Comparison of ENCODE assay signal across 29 cellular contexts in genomic region chr3:172187511-172187910, GRCh38.
"Had no signal": no experiment of that assay in that cellular context is flagged by ENCODE, and none has a peak within 500 bp of the region (broad histone marks: within the 10 kb centered on the region; RNA-seq: fewer than 3 reads in every experiment).

No MANE protein-coding gene starts in this region.

- H3K27me3 ChIP-seq: ascending aorta, cardiac muscle cell had no signal

- H3K27ac Mint-ChIP-seq: activated CD4-positive, alpha-beta T cell treated with anti-CD3 and anti-CD28 coated beads, Interleukin-2, amount 10 ng/mL, durations not matched to agents 7 days and 5 days; activated CD8-positive, alpha-beta T cell treated with anti-CD3 and anti-CD28 coated beads, Interleukin-2, amount 10 ng/mL, durations not matched to agents 7 days and 5 days; activated naive CD4-positive, alpha-beta T cell treated with anti-CD3 and anti-CD28 coated beads, Interleukin-2, amount 50 U/mL, for 24 hours; activated naive CD8-positive, alpha-beta T cell treated with anti-CD3 and anti-CD28 coated beads, Interleukin-2, amount 10 ng/mL, durations not matched to agents 7 days and 5 days; activated T-cell treated with anti-CD3 and anti-CD28 coated beads, Interleukin-2, amount 50 U/mL, for 24 hours; activated T-helper 2 cell treated with anti-CD3 and anti-CD28 coated beads, Interferon-gamma antibody, Interleukin-2, Interleukin-4, amounts not matched to agents 10 μg/mL and 5 μg/mL and 100 μg/mL, durations not matched to agents 14 hours and 24 hours and 36 hours had no signal

- ATAC-seq: activated CD8-positive, alpha-beta T cell treated with anti-CD3 and anti-CD28 coated beads, Interleukin-2, amount 10 ng/mL, durations not matched to agents 7 days and 5 days; PC-3 had no signal

- H3K27me3 Mint-ChIP-seq: activated CD4-positive, alpha-beta T cell treated with anti-CD3 and anti-CD28 coated beads, Interleukin-2, amount 10 ng/mL, durations not matched to agents 7 days and 5 days; activated naive CD4-positive, alpha-beta T cell treated with anti-CD3 and anti-CD28 coated beads, Interleukin-2, amount 50 U/mL, for 24 hours; activated naive CD8-positive, alpha-beta T cell treated with anti-CD3 and anti-CD28 coated beads, Interleukin-2, amount 10 ng/mL, durations not matched to agents 7 days and 5 days; activated T-cell treated with anti-CD3 and anti-CD28 coated beads, Interleukin-2, amount 50 U/mL, for 24 hours had no signal

- H3K9me3 Mint-ChIP-seq: activated CD4-positive, alpha-beta T cell treated with anti-CD3 and anti-CD28 coated beads, Interleukin-2, amount 10 ng/mL, durations not matched to agents 7 days and 5 days; activated naive CD4-positive, alpha-beta T cell treated with anti-CD3 and anti-CD28 coated beads, Interleukin-2, amount 50 U/mL, for 24 hours; activated naive CD8-positive, alpha-beta T cell treated with anti-CD3 and anti-CD28 coated beads, Interleukin-2, amount 10 ng/mL, durations not matched to agents 7 days and 5 days; activated T-cell treated with anti-CD3 and anti-CD28 coated beads, Interleukin-2, amount 50 U/mL, for 24 hours; activated T-helper 2 cell treated with anti-CD3 and anti-CD28 coated beads, Interferon-gamma antibody, Interleukin-2, Interleukin-4, amounts not matched to agents 10 μg/mL and 5 μg/mL and 100 μg/mL, durations not matched to agents 14 hours and 24 hours and 36 hours had no signal

- H3K4me1 Mint-ChIP-seq: activated CD4-positive, alpha-beta T cell treated with anti-CD3 and anti-CD28 coated beads, Interleukin-2, amount 10 ng/mL, durations not matched to agents 7 days and 5 days; activated naive CD8-positive, alpha-beta T cell treated with anti-CD3 and anti-CD28 coated beads, Interleukin-2, amount 10 ng/mL, durations not matched to agents 7 days and 5 days had no signal

- H3K4me3 Mint-ChIP-seq: activated CD4-positive, alpha-beta T cell treated with anti-CD3 and anti-CD28 coated beads, Interleukin-2, amount 10 ng/mL, durations not matched to agents 7 days and 5 days; activated CD8-positive, alpha-beta T cell treated with anti-CD3 and anti-CD28 coated beads, Interleukin-2, amount 10 ng/mL, durations not matched to agents 7 days and 5 days; activated naive CD4-positive, alpha-beta T cell treated with anti-CD3 and anti-CD28 coated beads, Interleukin-2, amount 50 U/mL, for 24 hours; activated naive CD8-positive, alpha-beta T cell treated with anti-CD3 and anti-CD28 coated beads, Interleukin-2, amount 10 ng/mL, durations not matched to agents 7 days and 5 days; activated T-cell treated with anti-CD3 and anti-CD28 coated beads, Interleukin-2, amount 50 U/mL, for 24 hours had no signal

- H3K36me3 ChIP-seq: cardiac muscle cell had no signal

- DNase-seq: activated CD4-positive, alpha-beta T cell treated with anti-CD3 and anti-CD28 coated beads, Interleukin-2, amount 10 ng/mL, durations not matched to agents 7 days and 5 days; activated CD4-positive, alpha-beta T cell treated with anti-CD3 and anti-CD28 coated beads, Interleukin-2, amount 50 U/mL, for 48 hours; activated CD4-positive, CD25-positive, alpha-beta regulatory T cell; activated CD8-positive, alpha-beta T cell treated with anti-CD3 and anti-CD28 coated beads, Interleukin-2, amount 10 ng/mL, durations not matched to agents 7 days and 5 days; activated gamma-delta T cell; activated naive CD4-positive, alpha-beta T cell treated with Interleukin-2 at 50 U/mL for 16 hours; activated naive CD8-positive, alpha-beta T cell treated with anti-CD3 and anti-CD28 coated beads, Interleukin-2, amount 10 ng/mL, durations not matched to agents 7 days and 5 days; activated T-cell treated with anti-CD3 and anti-CD28 coated beads, Interleukin-2, amount 50 U/mL, for 24 hours; amygdala; NCI-H1105; NCI-H1417 treated with DMSO at 0.1 percent for 48 hours; NCI-H187 treated with DMSO at 0.1 percent for 48 hours; NCI-H2081; NCI-H226; NCI-H446 treated with DMSO at 0.1 percent for 48 hours; NCI-H524; NCI-H69; NCI-H82; PC-3; Right ventricle myocardium superior; SW 1271; T-helper 1 cell; T-helper 2 cell; T-helper 9 cell had no signal

- H3K4me3 ChIP-seq: ascending aorta, cardiac muscle cell had no signal

- H3K9me3 ChIP-seq: ascending aorta had no signal

- H3K27ac ChIP-seq: ascending aorta, VCaP had no signal
